In the genomic region with DNA sequence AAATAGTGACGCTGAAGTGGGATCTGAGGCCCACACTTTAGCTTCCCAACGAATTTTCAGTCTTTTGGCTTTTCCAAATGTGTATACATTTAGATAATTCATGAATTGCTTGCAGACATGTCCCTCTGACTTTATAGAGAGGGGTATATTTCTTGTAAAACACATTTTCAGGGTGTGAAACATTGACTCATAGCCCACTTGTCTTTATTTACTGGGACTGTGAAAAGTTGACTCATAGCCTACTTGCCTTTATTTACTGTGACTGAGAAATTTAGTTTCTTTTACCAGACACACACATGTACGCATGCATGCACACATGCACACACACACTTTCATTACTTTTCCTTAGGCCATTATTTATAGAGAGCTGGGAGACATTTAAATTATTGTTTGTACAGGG, we compare ENCODE assay signal across 1 cellular context.
TF ChIP-seq lines count a peak whose summit lies in the region.

No MANE protein-coding gene starts in this region.

TF ChIP-seq in GM23338, 12 proteins besides CTCF, POLR2A, EP300 and RAD21 (continued from another document):
- TF ChIP-seq, protein P1, sequence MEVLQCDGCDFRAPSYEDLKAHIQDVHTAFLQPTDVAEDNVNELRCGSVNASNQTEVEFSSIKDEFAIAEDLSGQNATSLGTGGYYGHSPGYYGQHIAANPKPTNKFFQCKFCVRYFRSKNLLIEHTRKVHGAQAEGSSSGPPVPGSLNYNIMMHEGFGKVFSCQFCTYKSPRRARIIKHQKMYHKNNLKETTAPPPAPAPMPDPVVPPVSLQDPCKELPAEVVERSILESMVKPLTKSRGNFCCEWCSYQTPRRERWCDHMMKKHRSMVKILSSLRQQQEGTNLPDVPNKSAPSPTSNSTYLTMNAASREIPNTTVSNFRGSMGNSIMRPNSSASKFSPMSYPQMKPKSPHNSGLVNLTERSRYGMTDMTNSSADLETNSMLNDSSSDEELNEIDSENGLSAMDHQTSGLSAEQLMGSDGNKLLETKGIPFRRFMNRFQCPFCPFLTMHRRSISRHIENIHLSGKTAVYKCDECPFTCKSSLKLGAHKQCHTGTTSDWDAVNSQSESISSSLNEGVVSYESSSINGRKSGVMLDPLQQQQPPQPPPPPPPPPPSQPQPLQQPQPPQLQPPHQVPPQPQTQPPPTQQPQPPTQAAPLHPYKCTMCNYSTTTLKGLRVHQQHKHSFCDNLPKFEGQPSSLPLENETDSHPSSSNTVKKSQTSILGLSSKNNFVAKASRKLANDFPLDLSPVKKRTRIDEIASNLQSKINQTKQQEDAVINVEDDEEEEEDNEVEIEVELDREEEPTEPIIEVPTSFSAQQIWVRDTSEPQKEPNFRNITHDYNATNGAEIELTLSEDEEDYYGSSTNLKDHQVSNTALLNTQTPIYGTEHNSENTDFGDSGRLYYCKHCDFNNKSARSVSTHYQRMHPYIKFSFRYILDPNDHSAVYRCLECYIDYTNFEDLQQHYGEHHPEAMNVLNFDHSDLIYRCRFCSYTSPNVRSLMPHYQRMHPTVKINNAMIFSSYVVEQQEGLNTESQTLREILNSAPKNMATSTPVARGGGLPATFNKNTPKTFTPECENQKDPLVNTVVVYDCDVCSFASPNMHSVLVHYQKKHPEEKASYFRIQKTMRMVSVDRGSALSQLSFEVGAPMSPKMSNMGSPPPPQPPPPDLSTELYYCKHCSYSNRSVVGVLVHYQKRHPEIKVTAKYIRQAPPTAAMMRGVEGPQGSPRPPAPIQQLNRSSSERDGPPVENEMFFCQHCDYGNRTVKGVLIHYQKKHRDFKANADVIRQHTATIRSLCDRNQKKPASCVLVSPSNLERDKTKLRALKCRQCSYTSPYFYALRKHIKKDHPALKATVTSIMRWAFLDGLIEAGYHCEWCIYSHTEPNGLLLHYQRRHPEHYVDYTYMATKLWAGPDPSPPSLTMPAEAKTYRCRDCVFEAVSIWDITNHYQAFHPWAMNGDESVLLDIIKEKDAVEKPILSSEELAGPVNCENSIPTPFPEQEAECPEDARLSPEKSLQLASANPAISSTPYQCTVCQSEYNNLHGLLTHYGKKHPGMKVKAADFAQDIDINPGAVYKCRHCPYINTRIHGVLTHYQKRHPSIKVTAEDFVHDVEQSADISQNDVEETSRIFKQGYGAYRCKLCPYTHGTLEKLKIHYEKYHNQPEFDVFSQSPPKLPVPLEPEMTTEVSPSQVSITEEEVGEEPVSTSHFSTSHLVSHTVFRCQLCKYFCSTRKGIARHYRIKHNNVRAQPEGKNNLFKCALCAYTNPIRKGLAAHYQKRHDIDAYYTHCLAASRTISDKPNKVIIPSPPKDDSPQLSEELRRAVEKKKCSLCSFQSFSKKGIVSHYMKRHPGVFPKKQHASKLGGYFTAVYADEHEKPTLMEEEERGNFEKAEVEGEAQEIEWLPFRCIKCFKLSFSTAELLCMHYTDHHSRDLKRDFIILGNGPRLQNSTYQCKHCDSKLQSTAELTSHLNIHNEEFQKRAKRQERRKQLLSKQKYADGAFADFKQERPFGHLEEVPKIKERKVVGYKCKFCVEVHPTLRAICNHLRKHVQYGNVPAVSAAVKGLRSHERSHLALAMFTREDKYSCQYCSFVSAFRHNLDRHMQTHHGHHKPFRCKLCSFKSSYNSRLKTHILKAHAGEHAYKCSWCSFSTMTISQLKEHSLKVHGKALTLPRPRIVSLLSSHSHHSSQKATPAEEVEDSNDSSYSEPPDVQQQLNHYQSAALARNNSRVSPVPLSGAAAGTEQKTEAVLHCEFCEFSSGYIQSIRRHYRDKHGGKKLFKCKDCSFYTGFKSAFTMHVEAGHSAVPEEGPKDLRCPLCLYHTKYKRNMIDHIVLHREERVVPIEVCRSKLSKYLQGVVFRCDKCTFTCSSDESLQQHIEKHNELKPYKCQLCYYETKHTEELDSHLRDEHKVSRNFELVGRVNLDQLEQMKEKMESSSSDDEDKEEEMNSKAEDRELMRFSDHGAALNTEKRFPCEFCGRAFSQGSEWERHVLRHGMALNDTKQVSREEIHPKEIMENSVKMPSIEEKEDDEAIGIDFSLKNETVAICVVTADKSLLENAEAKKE (CRISPR knock-in tag; IDR thresholded peaks at IDR 0.05): no peak
- no peak for TF ChIP-seq ZNF114 (CRISPR knock-in tag; IDR thresholded peaks at IDR 0.05)
- TF ChIP-seq EZH2 (IDR thresholded peaks at IDR 0.05; ENCODE audit: low read depth, unreplicated experiment): no peak
- TF ChIP-seq, protein P2, sequence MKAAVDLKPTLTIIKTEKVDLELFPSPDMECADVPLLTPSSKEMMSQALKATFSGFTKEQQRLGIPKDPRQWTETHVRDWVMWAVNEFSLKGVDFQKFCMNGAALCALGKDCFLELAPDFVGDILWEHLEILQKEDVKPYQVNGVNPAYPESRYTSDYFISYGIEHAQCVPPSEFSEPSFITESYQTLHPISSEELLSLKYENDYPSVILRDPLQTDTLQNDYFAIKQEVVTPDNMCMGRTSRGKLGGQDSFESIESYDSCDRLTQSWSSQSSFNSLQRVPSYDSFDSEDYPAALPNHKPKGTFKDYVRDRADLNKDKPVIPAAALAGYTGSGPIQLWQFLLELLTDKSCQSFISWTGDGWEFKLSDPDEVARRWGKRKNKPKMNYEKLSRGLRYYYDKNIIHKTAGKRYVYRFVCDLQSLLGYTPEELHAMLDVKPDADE (IDR thresholded peaks at IDR 0.05): no peak
- no peak for TF ChIP-seq JUNB (IDR thresholded peaks at IDR 0.05; ENCODE audit: unreplicated experiment)
- no peak for TF ChIP-seq EZH2phosphoT487 (IDR thresholded peaks at IDR 0.05; ENCODE audit: unreplicated experiment)
- TF ChIP-seq ZNF331 (CRISPR knock-in tag; IDR thresholded peaks at IDR 0.05; ENCODE audit: low read depth): no peak
- TF ChIP-seq, protein P3, sequence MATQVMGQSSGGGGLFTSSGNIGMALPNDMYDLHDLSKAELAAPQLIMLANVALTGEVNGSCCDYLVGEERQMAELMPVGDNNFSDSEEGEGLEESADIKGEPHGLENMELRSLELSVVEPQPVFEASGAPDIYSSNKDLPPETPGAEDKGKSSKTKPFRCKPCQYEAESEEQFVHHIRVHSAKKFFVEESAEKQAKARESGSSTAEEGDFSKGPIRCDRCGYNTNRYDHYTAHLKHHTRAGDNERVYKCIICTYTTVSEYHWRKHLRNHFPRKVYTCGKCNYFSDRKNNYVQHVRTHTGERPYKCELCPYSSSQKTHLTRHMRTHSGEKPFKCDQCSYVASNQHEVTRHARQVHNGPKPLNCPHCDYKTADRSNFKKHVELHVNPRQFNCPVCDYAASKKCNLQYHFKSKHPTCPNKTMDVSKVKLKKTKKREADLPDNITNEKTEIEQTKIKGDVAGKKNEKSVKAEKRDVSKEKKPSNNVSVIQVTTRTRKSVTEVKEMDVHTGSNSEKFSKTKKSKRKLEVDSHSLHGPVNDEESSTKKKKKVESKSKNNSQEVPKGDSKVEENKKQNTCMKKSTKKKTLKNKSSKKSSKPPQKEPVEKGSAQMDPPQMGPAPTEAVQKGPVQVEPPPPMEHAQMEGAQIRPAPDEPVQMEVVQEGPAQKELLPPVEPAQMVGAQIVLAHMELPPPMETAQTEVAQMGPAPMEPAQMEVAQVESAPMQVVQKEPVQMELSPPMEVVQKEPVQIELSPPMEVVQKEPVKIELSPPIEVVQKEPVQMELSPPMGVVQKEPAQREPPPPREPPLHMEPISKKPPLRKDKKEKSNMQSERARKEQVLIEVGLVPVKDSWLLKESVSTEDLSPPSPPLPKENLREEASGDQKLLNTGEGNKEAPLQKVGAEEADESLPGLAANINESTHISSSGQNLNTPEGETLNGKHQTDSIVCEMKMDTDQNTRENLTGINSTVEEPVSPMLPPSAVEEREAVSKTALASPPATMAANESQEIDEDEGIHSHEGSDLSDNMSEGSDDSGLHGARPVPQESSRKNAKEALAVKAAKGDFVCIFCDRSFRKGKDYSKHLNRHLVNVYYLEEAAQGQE (IDR thresholded peaks at IDR 0.05; ENCODE audit: unreplicated experiment): no peak
- no peak for TF ChIP-seq STAT1 (IDR thresholded peaks at IDR 0.05; ENCODE audit: unreplicated experiment)
